Comparison of ENCODE assay signal across 28 cellular contexts in genomic region chr11:73612601-73613137, GRCh38.
"Had no signal": no experiment of that assay in that cellular context is flagged by ENCODE, and none has a peak within 500 bp of the region (broad histone marks: within the 10 kb centered on the region; RNA-seq: fewer than 3 reads in every experiment).

No MANE protein-coding gene starts in this region.

- H3K27ac ChIP-seq: body of pancreas, coronary artery, dorsolateral prefrontal cortex, neutrophil, pancreas, prostate gland, skin epidermis, tibial nerve had no signal

- H3K9me3 ChIP-seq: body of pancreas, neutrophil, pancreas, prostate gland, tibial nerve had no signal

- H3K4me1 ChIP-seq: body of pancreas, pancreas, prostate gland, tibial nerve had no signal

- H3K36me3 ChIP-seq: neutrophil, pancreas, prostate gland, tibial nerve had no signal

- DNase-seq: activated CD4-positive, alpha-beta memory T cell treated with anti-CD3 and anti-CD28 coated beads, Interleukin-2, amount 10 ng/mL, durations not matched to agents 7 days and 5 days; activated CD4-positive, alpha-beta T cell treated with anti-CD3 and anti-CD28 coated beads for 1 hour; activated CD4-positive, alpha-beta T cell treated with anti-CD3 and anti-CD28 coated beads, Interleukin-2, amount 10 ng/mL, durations not matched to agents 7 days and 5 days; activated naive CD8-positive, alpha-beta T cell treated with anti-CD3 and anti-CD28 coated beads, Interleukin-2, amount 50 U/mL, for 24 hours; activated T-cell treated with anti-CD3 and anti-CD28 coated beads, Interleukin-2, amount 50 U/mL, for 48 hours; body of pancreas; dorsolateral prefrontal cortex; effector memory CD4-positive, alpha-beta T cell; erythroblast; left ventricle myocardium superior; naive B cell; nephron progenitor cell; pancreas; retina; stimulated activated CD4-positive, alpha-beta T cell treated with anti-CD3 and anti-CD28 coated beads, Interleukin-1b, Interleukin-23, amount 100 ng/mL, for 48 hours; stimulated activated CD4-positive, alpha-beta T cell treated with anti-CD3 and anti-CD28 coated beads, Interleukin-4, amount 100 ng/mL, for 4 hours; stimulated activated CD8-positive, alpha-beta memory T cell treated with anti-CD3 and anti-CD28 coated beads, Interleukin-4, amount 100 ng/mL, for 48 hours; SW 1271; T-helper 17 cell; T1000 had no signal

- H3K4me3 ChIP-seq: body of pancreas, coronary artery, dorsolateral prefrontal cortex, pancreas, prostate gland, skin epidermis, tibial nerve had no signal

- H3K27me3 ChIP-seq: body of pancreas, dorsolateral prefrontal cortex, neutrophil, pancreas, tibial nerve had no signal

- ATAC-seq: activated naive CD8-positive, alpha-beta T cell treated with anti-CD3 and anti-CD28 coated beads, Interleukin-2, amount 50 U/mL, for 24 hours; body of pancreas; left ventricle myocardium superior; pancreas; sciatic nerve; stimulated activated memory B cell treated with anti-CD40 and anti-IgM and Interleukin-4, amounts not matched to agents 10 μg/mL and 1 μg/mL and 100 μg/mL, for 72 hours; T-helper 17 cell; WTC11 had no signal
